Comparison of ENCODE assay signal across 13 cellular contexts in the genomic region with DNA sequence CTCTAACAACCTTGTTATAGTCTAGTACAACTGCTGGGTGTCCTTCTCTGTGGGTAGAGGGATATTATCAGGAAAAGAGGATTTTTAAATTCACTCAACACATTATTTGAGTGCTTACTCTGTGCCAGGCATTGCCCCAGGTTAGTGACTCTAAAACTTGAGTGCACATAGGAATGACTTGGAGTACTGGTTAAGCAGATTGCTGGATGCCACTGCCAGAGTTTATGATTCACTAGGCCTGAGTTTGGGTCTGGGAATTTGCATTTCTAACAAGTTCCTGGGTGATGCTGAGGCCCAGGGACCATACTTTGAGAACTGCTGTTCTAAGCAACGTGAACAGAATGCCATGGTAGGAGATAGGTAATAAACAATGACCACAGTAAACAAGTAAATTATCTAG.
DNase-seq lines count a peak whose midpoint lies in the region; ATAC-seq and TF ChIP-seq lines count a peak whose summit lies in the region.
"Had no signal": no experiment of that assay in that cellular context is flagged by ENCODE, and none has a peak within 500 bp of the region (broad histone marks: within the 10 kb centered on the region; RNA-seq: fewer than 3 reads in every experiment).

No MANE protein-coding gene starts in this region.

- intact Hi-C loops in heart right ventricle (cut with DNase I) = loop anchor here in 3 of 10 donors (5.0 to 10.0 kb wide), 3 partner anchors 391 to 1809 kb away; no protein-coding TSS in a partner anchor

- H3K36me3 ChIP-seq in heart right ventricle = no peaks in the 10 kb centered on the region
- H3K36me3 ChIP-seq: BE2C had no signal

- H3K27me3 ChIP-seq in heart right ventricle = no peaks in the 10 kb centered on the region
- H3K27me3 ChIP-seq: BE2C had no signal

- TF ChIP-seq CTCF in epithelial cell of esophagus (IDR thresholded peaks at IDR 0.05; ENCODE audit: insufficient read depth, low read depth, low read length, missing control alignments) = no peak
- no peak for TF ChIP-seq CTCF in GM10266 (IDR thresholded peaks at IDR 0.05; ENCODE audit: control insufficient read depth, insufficient read depth, low read depth, missing control alignments)
- TF ChIP-seq CTCF in heart right ventricle (IDR thresholded peaks at IDR 0.05) = no peak

- no peak overlapping the region for H3K4me3 ChIP-seq in epithelial cell of esophagus (ENCODE audit: low read length)
- H3K4me3 ChIP-seq in heart right ventricle = no peak overlapping the region

- ATAC-seq in heart right ventricle = no peak
- ATAC-seq: HCT116 had no signal

- no peak overlapping the region for H3K27ac ChIP-seq in heart right ventricle
- H3K27ac ChIP-seq: C4-2B had no signal

- 89 to 90% methylated on average over 1 of the region's 1 CpG for WGBS in heart right ventricle, 2 donors

- DNase-seq in M059J (ENCODE audit: low read depth) = peak; percentile 40
- DNase-seq in epithelial cell of esophagus (ENCODE audit: low read depth) = peak; percentile 20
- DNase-seq in kidney tubule cell (ENCODE audit: low spot score) = peak; percentile 21
- no peak for DNase-seq in Ammon's horn (ENCODE audit: low spot score)
- DNase-seq in T-helper 1 cell = no peak
- DNase-seq in GM10266 (ENCODE audit: extremely low spot score) = no peak
- DNase-seq in heart right ventricle = no peak
- DNase-seq: BE2C; CD4-positive, alpha-beta memory T cell; DMS79 treated with DMSO at 0.1 percent for 48 hours; GDM1 had no signal

- H3K4me1 ChIP-seq in heart right ventricle = no peaks in the 10 kb centered on the region
- H3K4me1 ChIP-seq: BE2C had no signal

- H3K9me3 ChIP-seq in heart right ventricle = no peaks in the 10 kb centered on the region
- H3K9me3 ChIP-seq: BE2C had no signal

Comparison
In these comparisons a context has a peak if more than half of its experiments do, and no peak if none do; other contexts are left out.
1. DNase-seq: peak in M059J (single experiment), epithelial cell of esophagus (single experiment) and kidney tubule cell (single experiment); none in Ammon's horn (single experiment), T-helper 1 cell (0 of 5), GM10266 (single experiment) and heart right ventricle (0 of 2).